8 cellular contexts compared by ENCODE assay signal in the genomic region with DNA sequence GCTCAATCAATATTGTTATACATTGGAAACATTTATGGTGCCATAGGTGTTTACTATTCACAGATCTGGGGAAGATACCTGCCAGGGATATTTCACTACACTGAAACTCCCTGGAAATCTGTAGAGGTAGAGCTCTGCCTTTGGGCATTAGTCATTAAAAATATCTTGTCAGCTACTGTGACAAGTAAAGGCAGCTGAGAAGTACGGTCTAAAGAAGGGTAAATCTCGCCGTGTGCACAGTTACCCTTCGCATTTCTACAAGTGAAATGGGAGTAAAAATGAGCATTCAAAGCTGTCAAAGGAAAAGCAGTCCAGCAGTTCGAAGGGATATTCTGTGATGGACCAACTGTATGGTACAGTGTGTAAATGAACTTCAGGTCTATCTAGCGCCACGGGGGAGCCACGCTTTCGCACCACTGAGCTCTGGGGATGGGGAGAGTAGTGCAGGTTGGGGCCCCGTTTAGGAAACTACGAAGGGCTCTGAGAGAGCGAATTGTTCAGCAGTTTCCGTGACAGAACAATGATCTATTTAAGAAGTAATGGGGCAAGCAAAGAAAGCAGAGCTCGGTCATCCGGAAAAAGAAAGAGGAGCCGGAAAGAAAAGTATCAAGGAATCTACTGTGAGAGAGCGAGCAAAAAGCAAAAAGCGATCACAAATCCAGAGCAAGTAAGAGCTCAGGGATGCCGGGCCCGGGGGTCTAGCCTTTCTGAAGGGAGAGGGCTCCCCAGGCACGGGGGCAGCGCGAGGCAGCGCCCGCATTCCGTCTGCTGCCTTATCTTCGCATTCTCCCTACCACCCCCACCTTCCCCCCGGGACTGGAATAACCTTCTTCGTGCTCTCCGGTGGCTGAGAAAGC. TPM values are rescaled to one million over a fixed set of nuclear protein-coding genes. Genes with fewer than 3 reads are reported as not detected.
A peak's percentile ranks its signal among the peaks of the same experiment; 100 is the strongest.
DNase-seq lines count a peak whose midpoint lies in the region; ATAC-seq and TF ChIP-seq lines count a peak whose summit lies in the region.

No MANE protein-coding gene starts in this region.

- H3K36me3 ChIP-seq in BE2C (no peaks in the 10 kb centered on the region), thymus (ENCODE audit: control insufficient read depth, insufficient read depth) (no peaks in the 10 kb centered on the region)

- peak overlapping the region; percentile 88 for H3K4me3 ChIP-seq in BE2C (ENCODE audit: low read depth, low read length)
- H3K4me3 ChIP-seq in fibroblast of villous mesenchyme (ENCODE audit: low read depth, low read length), result peak overlapping the region; percentile 91
- peak overlapping the region; percentile 62 for H3K4me3 ChIP-seq in thymus (ENCODE audit: low read length)

- peak overlapping the region; percentile 96 for H3K27ac Mint-ChIP-seq in activated T-cell treated with anti-CD3 and anti-CD28 coated beads, Interleukin-2, amount 50 U/mL, for 72 hours
- peak overlapping the region; percentile 98 for H3K27ac Mint-ChIP-seq in nephron progenitor cell

- no peak for TF ChIP-seq CTCF in BE2C (IDR thresholded peaks at IDR 0.05; ENCODE audit: low read depth, low read length)
- no peak for TF ChIP-seq CTCF in fibroblast of villous mesenchyme (IDR thresholded peaks at IDR 0.05; ENCODE audit: insufficient read depth, low read depth, low read length)
- TF ChIP-seq CTCF in nephron progenitor cell (IDR thresholded peaks at IDR 0.05), result no peak

- peak; percentile 24 for DNase-seq in BE2C
- peak; percentile 51 for DNase-seq in NCI-H2227 treated with DMSO at 0.1 percent for 48 hours (lab: John Stamatoyannopoulos, UW)
- peak; percentile 34 to 48 for DNase-seq in activated T-cell treated with anti-CD3 and anti-CD28 coated beads, Interleukin-2, amount 50 U/mL, for 72 hours
- no peak for DNase-seq in fibroblast of villous mesenchyme (ENCODE audit: low read depth)
- DNase-seq in nephron progenitor cell, result peak; percentile 59

- H3K4me1 Mint-ChIP-seq in activated T-cell treated with anti-CD3 and anti-CD28 coated beads, Interleukin-2, amount 50 U/mL, for 72 hours (ENCODE audit: low read depth), result peaks cover 44% of the 10 kb centered on the region
- peaks cover 59% of the 10 kb centered on the region for H3K4me1 Mint-ChIP-seq in nephron progenitor cell

- H3K4me3 Mint-ChIP-seq in activated T-cell treated with anti-CD3 and anti-CD28 coated beads, Interleukin-2, amount 50 U/mL, for 72 hours, result peak overlapping the region; percentile 92 to 96
- peak overlapping the region; percentile 92 for H3K4me3 Mint-ChIP-seq in nephron progenitor cell

- H3K4me1 ChIP-seq in BE2C, result no peaks in the 10 kb centered on the region; the same call in 1 of the 2 replicates
- H3K4me1 ChIP-seq in thymus (ENCODE audit: control insufficient read depth, insufficient read depth, low read length), result peaks cover 5% of the 10 kb centered on the region

- H3K27ac ChIP-seq in thymus (ENCODE audit: low read depth), result peak overlapping the region; percentile 87

- peak; percentile 31 for ATAC-seq in GM21360 (IDR thresholded peaks at IDR 0.05; ENCODE audit: unreplicated experiment)
- peak; percentile 17 to 24 for ATAC-seq in activated T-cell treated with anti-CD3 and anti-CD28 coated beads, Interleukin-2, amount 50 U/mL, for 72 hours (replicated peaks in 1 of 2)
- ATAC-seq in GM19023 (IDR thresholded peaks at IDR 0.05; ENCODE audit: unreplicated experiment), result no peak

- WGBS in thymus, result 3% methylated on average over 30 of the region's 30 CpGs

- no peaks in the 10 kb centered on the region for H3K9me3 Mint-ChIP-seq in activated T-cell treated with anti-CD3 and anti-CD28 coated beads, Interleukin-2, amount 50 U/mL, for 72 hours
- no peaks in the 10 kb centered on the region for H3K9me3 Mint-ChIP-seq in nephron progenitor cell

- H3K27me3 ChIP-seq in BE2C, result no peaks in the 10 kb centered on the region
- no peaks in the 10 kb centered on the region for H3K27me3 ChIP-seq in thymus (ENCODE audit: control insufficient read depth, insufficient read depth)

- H3K36me3 Mint-ChIP-seq in activated T-cell treated with anti-CD3 and anti-CD28 coated beads, Interleukin-2, amount 50 U/mL, for 72 hours (ENCODE audit: insufficient read depth in 2 of 2), result peaks cover 0 to 5% of the 10 kb centered on the region in 2 donors
- H3K36me3 Mint-ChIP-seq in nephron progenitor cell (ENCODE audit: low read depth), result peaks cover 13% of the 10 kb centered on the region

- H3K27me3 Mint-ChIP-seq in activated T-cell treated with anti-CD3 and anti-CD28 coated beads, Interleukin-2, amount 50 U/mL, for 72 hours (ENCODE audit: low read depth), result peaks cover 14% of the 10 kb centered on the region
- H3K27me3 Mint-ChIP-seq in nephron progenitor cell (ENCODE audit: low read depth, poor library complexity), result peaks cover 6% of the 10 kb centered on the region

- no peaks in the 10 kb centered on the region for H3K9me3 ChIP-seq in BE2C
- no peaks in the 10 kb centered on the region for H3K9me3 ChIP-seq in thymus (ENCODE audit: control insufficient read depth)

RNA-seq across cellular contexts. Expression of gene TIGD4, which starts 0.6 kb away (rescaled TPM):
- polyA plus RNA-seq in BE2C (2012; ENCODE audit: insufficient read depth, insufficient read length, low read depth), result not detected
- under 1 TPM; 0.39 to 0.43 TPM for total RNA-seq in activated T-cell treated with anti-CD3 and anti-CD28 coated beads, Interleukin-2, amount 50 U/mL, for 72 hours
- total RNA-seq in fibroblast of villous mesenchyme, result under 0.01 TPM in 2 replicates
- polyA plus RNA-seq in thymus, result 0.43 TPM

RNA-seq across cellular contexts. Expression of gene ARFIP1, which starts 0.9 kb away (rescaled TPM):
- 19.8 TPM for polyA plus RNA-seq in BE2C (2012; ENCODE audit: insufficient read depth, insufficient read length, low read depth)
- 10 to 100 TPM; 13.8 to 18.8 TPM for total RNA-seq in activated T-cell treated with anti-CD3 and anti-CD28 coated beads, Interleukin-2, amount 50 U/mL, for 72 hours
- 49.3 and 61.3 TPM in 2 replicates for total RNA-seq in fibroblast of villous mesenchyme
- polyA plus RNA-seq in thymus, result 26.7 TPM
